Comparison of ENCODE assay signal across 20 cellular contexts in the genomic region with DNA sequence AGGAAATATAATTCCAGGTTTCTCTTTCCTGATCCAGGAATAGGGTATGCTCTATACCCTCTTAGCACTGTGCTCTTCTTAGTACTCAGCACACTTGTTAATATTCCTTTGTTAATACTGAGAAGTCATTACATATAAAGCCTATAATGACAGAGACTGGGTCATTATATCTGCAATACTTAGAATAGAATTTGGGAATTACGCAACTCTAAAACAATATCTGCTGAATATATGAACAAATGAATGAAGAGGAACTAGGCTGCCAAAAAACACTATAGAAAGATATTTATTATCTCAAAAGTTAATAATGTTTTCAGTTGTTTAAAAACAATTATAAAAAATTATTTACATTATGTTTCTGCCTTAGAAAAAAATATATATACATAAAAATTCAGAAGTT.
"Had no signal": no experiment of that assay in that cellular context is flagged by ENCODE, and none has a peak within 500 bp of the region (broad histone marks: within the 10 kb centered on the region; RNA-seq: fewer than 3 reads in every experiment).

No MANE protein-coding gene starts in this region.

- DNase-seq: Kasumi-1, MM.1S, NCI-H1092 treated with DMSO at 0.1 percent for 48 hours, NCI-H1436, NCI-H187, NCI-H2029, NCI-H2081 treated with DMSO at 0.1 percent for 48 hours, NCI-H2171, NCI-H226, NCI-H446, NCI-H510A, NCI-H524 treated with DMSO at 0.1 percent for 48 hours, NCI-H69, NCI-H774, Right ventricle myocardium superior, RPMI8226, SIG-M5 had no signal

- H3K27me3 ChIP-seq: SJSA1 had no signal

- H3K36me3 ChIP-seq: SJSA1 had no signal

- H3K27ac ChIP-seq: KMS-11, SJSA1 had no signal

- H3K4me1 ChIP-seq: SJSA1 had no signal

- H3K4me2 ChIP-seq: KMS-11 had no signal

- H3K9me3 ChIP-seq: SJSA1 had no signal

- FAIRE-seq: RCC 7860 had no signal

- H3K4me3 ChIP-seq: SJSA1 had no signal

- H3K9ac ChIP-seq: KMS-11 had no signal
